ENCODE assay signal across 13 cellular contexts in the genomic region with DNA sequence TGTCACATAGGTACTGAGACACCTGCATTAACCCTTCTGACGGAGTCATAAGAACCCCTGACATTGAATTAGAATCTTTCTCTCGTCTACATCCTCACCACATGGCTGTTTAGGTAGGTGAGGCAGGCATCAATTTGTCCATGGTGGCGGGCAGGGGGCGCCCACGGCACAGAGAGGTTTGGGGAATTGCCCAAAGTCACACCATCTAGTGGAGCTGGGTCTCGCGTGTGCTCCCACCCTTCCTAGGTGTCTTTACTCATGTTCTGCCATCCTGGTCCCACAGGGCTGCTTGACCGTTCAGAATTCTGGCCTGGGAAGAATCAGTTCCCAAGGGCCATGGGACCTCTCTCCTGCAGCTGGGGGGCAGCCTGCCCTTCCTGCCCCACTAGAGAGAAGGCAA. TPM values are rescaled to one million over a fixed set of nuclear protein-coding genes. Genes with fewer than 3 reads are reported as not detected.
DNase-seq lines count a peak whose midpoint lies in the region; TF ChIP-seq lines count a peak whose summit lies in the region.
"Had no signal": no experiment of that assay in that cellular context is flagged by ENCODE, and none has a peak within 500 bp of the region (broad histone marks: within the 10 kb centered on the region; RNA-seq: fewer than 3 reads in every experiment).

No MANE protein-coding gene starts in this region.

- WGBS in endodermal cell (ENCODE audit: insufficient coverage in 1 of 2, insufficient read length in 1 of 2), 2 experiments: 81 to 87% methylated on average over 5 to 8 of the region's 8 CpGs

- H3K27me3 ChIP-seq in AG04450 (ENCODE audit: control insufficient read depth, insufficient read depth, low read length): no peaks in the 10 kb centered on the region
- no peaks in the 10 kb centered on the region for H3K27me3 ChIP-seq in HAP-1 (ENCODE audit: low read depth)
- H3K27me3 ChIP-seq in endodermal cell (ENCODE audit: control insufficient read depth, insufficient read depth, low read length, poor library complexity, severe bottlenecking): peaks cover 13% of the 10 kb centered on the region
- no peaks in the 10 kb centered on the region for H3K27me3 ChIP-seq in effector memory CD4-positive, alpha-beta T cell (replicated peaks; ENCODE audit: control insufficient read depth, insufficient read depth, low read length, poor library complexity, severe bottlenecking)
- H3K27me3 ChIP-seq: BE2C had no signal

- H3K27ac Mint-ChIP-seq in endodermal cell: no peak overlapping the region

- no peaks in the 10 kb centered on the region for H3K36me3 ChIP-seq in HAP-1 (replicated peaks)
- no peaks in the 10 kb centered on the region for H3K36me3 ChIP-seq in endodermal cell (ENCODE audit: control insufficient read depth, insufficient read depth, low read length)
- no peaks in the 10 kb centered on the region for H3K36me3 ChIP-seq in effector memory CD4-positive, alpha-beta T cell (ENCODE audit: control insufficient read depth, insufficient read depth, low read length)
- H3K36me3 ChIP-seq: BE2C had no signal

- CTCF ChIA-PET in AG04450 (lab: Charles Lee): interaction anchor here (1.2 kb wide), 1 partner anchor 8 kb away, joined by 11 read pairs; no protein-coding TSS in a partner anchor

- intact Hi-C loops in posterior cingulate gyrus (cut with DNase I): no loop called here

- no peaks in the 10 kb centered on the region for H3K4me1 ChIP-seq in HAP-1
- peaks cover 5% of the 10 kb centered on the region for H3K4me1 ChIP-seq in endodermal cell (ENCODE audit: control insufficient read depth, insufficient read depth, low read length)
- H3K4me1 ChIP-seq in effector memory CD4-positive, alpha-beta T cell (ENCODE audit: control insufficient read depth, insufficient read depth, low read length, poor library complexity, severe bottlenecking): no peaks in the 10 kb centered on the region

- TF ChIP-seq CTCF in AG04450 (IDR thresholded peaks at IDR 0.05; ENCODE audit: low read depth, low read length) (0 out of 2 replicates have a peak, but pooled peaks have one; percentile 5), endodermal cell (conservative IDR thresholded peaks at IDR 0.05) (peak; percentile 71)

- no peaks in the 10 kb centered on the region for H3K9me3 ChIP-seq in AG04450 (ENCODE audit: control insufficient read depth, insufficient read depth, low read length)
- no peaks in the 10 kb centered on the region for H3K9me3 ChIP-seq in HAP-1
- no peaks in the 10 kb centered on the region for H3K9me3 ChIP-seq in endodermal cell (ENCODE audit: control insufficient read depth, low read length)
- H3K9me3 ChIP-seq in effector memory CD4-positive, alpha-beta T cell (ENCODE audit: control insufficient read depth, low read length): no peaks in the 10 kb centered on the region
- H3K9me3 ChIP-seq: BE2C had no signal

- H3K27ac ChIP-seq in AG04450 (ENCODE audit: low read depth, low read length) (no peak overlapping the region), endodermal cell (ENCODE audit: low read depth, low read length) (no peak overlapping the region)
- H3K27ac ChIP-seq in effector memory CD4-positive, alpha-beta T cell (ENCODE audit: insufficient read depth, low read length, poor library complexity, severe bottlenecking): no peak overlapping the region

- no peak for DNase-seq in AG04450 (ENCODE audit: low read depth, low spot score)
- DNase-seq in HAP-1 (ENCODE audit: low spot score in 2 of 2): peak; percentile 12 to 39
- DNase-seq in endodermal cell: peak; percentile 76
- DNase-seq in NCI-H2171 treated with DMSO at 0.1 percent for 48 hours (lab: John Stamatoyannopoulos, UW): no peak
- no peak for DNase-seq in posterior cingulate gyrus
- no peak for DNase-seq in effector memory CD4-positive, alpha-beta T cell
- DNase-seq: activated CD4-positive, alpha-beta T cell treated with anti-CD3 and anti-CD28 coated beads, Interleukin-2, amount 50 U/mL, for 1 hour; activated effector memory CD4-positive, alpha-beta T cell treated with anti-CD3 and anti-CD28 coated beads, Interleukin-2, amount 50 U/mL, for 16 hours; BE2C; NCI-H146; NK-92 treated with Interleukin-12 subunit alpha and Interleukin-12 subunit beta, amount 100 ng/mL, for 24 hours; SW 1271 had no signal

- POLR2A ChIA-PET in AG04450 (lab: Yijun Ruan, JAX): no interaction called here

- no peak overlapping the region for H3K4me3 ChIP-seq in AG04450 (ENCODE audit: low read depth, low read length)
- no peak overlapping the region for H3K4me3 ChIP-seq in HAP-1
- no peak overlapping the region for H3K4me3 ChIP-seq in endodermal cell (ENCODE audit: low read length)
- no peak overlapping the region for H3K4me3 ChIP-seq in effector memory CD4-positive, alpha-beta T cell (ENCODE audit: insufficient read depth, low read depth, low read length, poor library complexity, severe bottlenecking)

- no peaks in the 10 kb centered on the region for H3K36me3 Mint-ChIP-seq in endodermal cell (ENCODE audit: low read depth)

- no peak overlapping the region for H3K9ac ChIP-seq in endodermal cell (ENCODE audit: extremely low read depth, low read length, poor library complexity, severe bottlenecking)

- no peaks in the 10 kb centered on the region for H3K9me3 Mint-ChIP-seq in endodermal cell

- in situ Hi-C loops in HAP-1 (cut with MboI; ENCODE audit: low sequenced_read_pairs): no loop called here

- peaks cover 32% of the 10 kb centered on the region for H3K27me3 Mint-ChIP-seq in endodermal cell (ENCODE audit: insufficient read depth)

- H3K4me1 Mint-ChIP-seq in endodermal cell: peaks cover 9% of the 10 kb centered on the region

- no peak overlapping the region for H3K4me3 Mint-ChIP-seq in endodermal cell

RNA-seq across cellular contexts. Expression of a gene that starts 14.7 kb away (rescaled TPM):
- polyA plus RNA-seq in AG04450 (2011; rRNA removed): 1.5 and 2.6 TPM in 2 replicates
- 3.2 and 5.4 TPM in 2 replicates for polyA minus RNA-seq in AG04450 (2011; rRNA and poly(A)+ RNA removed)
- under 1 TPM; 0.20 to 0.64 TPM for total RNA-seq in endodermal cell
- 0.64 TPM for polyA plus RNA-seq in endodermal cell (2013, experiment 1 of 2)
- 0.66 TPM for polyA plus RNA-seq in endodermal cell (2013, experiment 2 of 2)
- total RNA-seq: bronchial epithelial cell had no signal

RNA-seq across cellular contexts. Expression of a gene that starts 20.2 kb away (rescaled TPM):
- 18.7 and 25.7 TPM in 2 replicates for polyA plus RNA-seq in AG04450 (2011; rRNA removed)
- 51.0 and 79.5 TPM in 2 replicates for polyA minus RNA-seq in AG04450 (2011; rRNA and poly(A)+ RNA removed)
- total RNA-seq in endodermal cell: 10 to 100 TPM; 26.6 to 29.0 TPM
- 14.6 TPM for polyA plus RNA-seq in endodermal cell (2013, experiment 1 of 2)
- 13.9 TPM for polyA plus RNA-seq in endodermal cell (2013, experiment 2 of 2)

RNA-seq across cellular contexts. Expression of a gene that starts 38.8 kb away (rescaled TPM):
- polyA plus RNA-seq in AG04450 (2011; rRNA removed): 106 and 154 TPM in 2 replicates
- polyA minus RNA-seq in AG04450 (2011; rRNA and poly(A)+ RNA removed): 147 and 202 TPM in 2 replicates
- 1 to 10 TPM; 6.8 to 9.0 TPM for total RNA-seq in endodermal cell
- 28.5 TPM for polyA plus RNA-seq in endodermal cell (2013, experiment 1 of 2)
- 11.2 TPM for polyA plus RNA-seq in endodermal cell (2013, experiment 2 of 2)

RNA-seq across cellular contexts. Expression of a gene that starts 40.5 kb away (rescaled TPM):
- polyA plus RNA-seq in AG04450 (2011; rRNA removed): 0.04 and 0.10 TPM in 2 replicates
- not detected in 2 replicates for polyA minus RNA-seq in AG04450 (2011; rRNA and poly(A)+ RNA removed)
- total RNA-seq in endodermal cell: 1 to 10 TPM; 1.8 to 2.8 TPM
- polyA plus RNA-seq in endodermal cell (2013, experiment 1 of 2): 0.39 TPM
- 0.50 TPM for polyA plus RNA-seq in endodermal cell (2013, experiment 2 of 2)

Comparison
In these comparisons a context has a peak if more than half of its experiments do, and no peak if none do; other contexts are left out.
1. DNase-seq: peak in HAP-1 (2 of 2) and endodermal cell (single experiment); none in AG04450 (single experiment), NCI-H2171 treated with DMSO at 0.1 percent for 48 hours (single experiment), posterior cingulate gyrus (0 of 10) and effector memory CD4-positive, alpha-beta T cell (0 of 3).